32 cellular contexts compared by ENCODE assay signal in genomic region chr6:116084284-116084683, GRCh38. TPM values are rescaled to one million over a fixed set of nuclear protein-coding genes. Genes with fewer than 3 reads are reported as not detected.
"Had no signal": no experiment of that assay in that cellular context is flagged by ENCODE, and none has a peak within 500 bp of the region (broad histone marks: within the 10 kb centered on the region; RNA-seq: fewer than 3 reads in every experiment).

No MANE protein-coding gene starts in this region.

- ATAC-seq: left colon; right cardiac atrium; stimulated activated naive B cell treated with anti-CD40 and anti-IgM and Interleukin-4, amounts not matched to agents 10 μg/mL and 1 μg/mL and 100 μg/mL, for 72 hours; upper lobe of right lung had no signal

- H3K36me3 Mint-ChIP-seq: memory B cell, naive B cell, neural progenitor cell had no signal

- H3K9me3 Mint-ChIP-seq: memory B cell; nephron; neural progenitor cell; stimulated activated naive B cell treated with anti-CD40 and anti-IgM and Interleukin-4, amounts not matched to agents 10 μg/mL and 1 μg/mL and 100 μg/mL, for 72 hours; stimulated activated naive CD8-positive, alpha-beta T cell treated with anti-CD3 and anti-CD28 coated beads, Interleukin-15, Interleukin-2, amounts not matched to agents 100 ng/mL and 50 ng/mL, for 24 hours had no signal

- H3K4me3 Mint-ChIP-seq: memory B cell; naive B cell; nephron; neural progenitor cell; stimulated activated naive B cell treated with anti-CD40 and anti-IgM and Interleukin-4, amounts not matched to agents 10 μg/mL and 1 μg/mL and 100 μg/mL, for 72 hours; stimulated activated naive CD8-positive, alpha-beta T cell treated with anti-CD3 and anti-CD28 coated beads, Interleukin-15, Interleukin-2, amounts not matched to agents 100 ng/mL and 50 ng/mL, for 24 hours had no signal

- H3K27me3 ChIP-seq: esophagus muscularis mucosa, heart right ventricle, neural progenitor cell, transverse colon, upper lobe of right lung, uterus had no signal

- H3K4me1 ChIP-seq: esophagus muscularis mucosa, neural progenitor cell, prostate gland, transverse colon, upper lobe of right lung, uterus had no signal

- H3K27ac ChIP-seq: esophagus muscularis mucosa, heart right ventricle, neural progenitor cell, prostate gland, transverse colon, upper lobe of right lung, uterus had no signal

- H3K36me3 ChIP-seq: esophagus muscularis mucosa, heart right ventricle, neural progenitor cell, prostate gland, thoracic aorta, transverse colon, upper lobe of right lung, uterus had no signal

- H3K4me3 ChIP-seq: coronary artery, esophagus muscularis mucosa, heart right ventricle, lung, neural progenitor cell, prostate gland, thoracic aorta, transverse colon, upper lobe of right lung, uterus had no signal

- DNase-seq: dermis blood vessel endothelial cell; effector memory CD4-positive, alpha-beta T cell; foreskin melanocyte; glutamatergic neuron; heart right ventricle; hippocampal formation; islet precursor cell; kidney glomerular epithelial cell; left colon; naive B cell; right cardiac atrium; small intestine; stimulated activated CD4-positive, alpha-beta T cell treated with anti-CD3 and anti-CD28 coated beads, Interleukin-15, amount 100 ng/mL, for 24 hours; stimulated activated CD4-positive, alpha-beta T cell treated with anti-CD3 and anti-CD28 coated beads, Interleukin-2, amount 100 ng/mL, for 48 hours; stimulated activated naive B cell treated with anti-CD40 and anti-IgM and Interleukin-4, amounts not matched to agents 10 μg/mL and 1 μg/mL and 100 μg/mL, for 72 hours; transverse colon; upper lobe of right lung; uterus had no signal

- H3K4me1 Mint-ChIP-seq: nephron, neural progenitor cell had no signal

- FAIRE-seq: endothelial cell of umbilical vein, small intestine had no signal

- H3K4me2 ChIP-seq: neural progenitor cell had no signal

- H3K9ac ChIP-seq: neural progenitor cell had no signal

- H3K27ac Mint-ChIP-seq: memory B cell; naive B cell; nephron; neural progenitor cell; stimulated activated naive B cell treated with anti-CD40 and anti-IgM and Interleukin-4, amounts not matched to agents 10 μg/mL and 1 μg/mL and 100 μg/mL, for 72 hours; stimulated activated naive CD8-positive, alpha-beta T cell treated with anti-CD3 and anti-CD28 coated beads, Interleukin-15, Interleukin-2, amounts not matched to agents 100 ng/mL and 50 ng/mL, for 24 hours had no signal

- H2AFZ ChIP-seq: neural progenitor cell had no signal

- H3K9me3 ChIP-seq: esophagus muscularis mucosa, heart right ventricle, prostate gland, thoracic aorta, transverse colon, upper lobe of right lung, uterus had no signal

RNA-seq across cellular contexts. Expression of gene FRK, which starts 23.6 kb away (rescaled TPM):
- total RNA-seq: endothelial cell of umbilical vein, mononuclear cell had no signal

RNA-seq across cellular contexts. Expression of gene COL10A1, which starts 41.6 kb away (rescaled TPM):
- total RNA-seq: dermis blood vessel endothelial cell, endothelial cell of umbilical vein, epithelial cell of proximal tubule, esophagus muscularis mucosa, left colon, liver, osteocyte, prostate gland, right cardiac atrium, transverse colon had no signal
- polyA plus RNA-seq: endothelial cell of umbilical vein, lung, small intestine had no signal
